Comparison of ENCODE assay signal across 31 cellular contexts in the genomic region with DNA sequence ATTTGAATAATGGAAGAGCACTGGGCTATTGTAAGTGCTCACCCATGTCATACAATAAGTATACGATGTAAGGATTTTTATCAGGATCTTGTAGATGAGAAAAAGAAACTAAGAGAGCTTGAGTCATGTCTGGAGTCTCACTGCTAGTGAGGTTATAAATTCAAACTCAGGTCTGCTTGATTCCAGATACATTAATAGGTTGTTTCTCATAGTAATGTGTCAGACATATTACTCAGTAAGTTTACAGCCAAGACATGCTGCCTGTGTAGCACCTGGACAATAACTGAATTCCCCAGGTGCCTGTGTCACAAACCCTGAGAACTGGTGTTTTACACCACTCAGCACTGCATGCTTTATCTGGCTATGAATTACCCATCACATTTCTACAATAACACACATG.
"Had no signal": no experiment of that assay in that cellular context is flagged by ENCODE, and none has a peak within 500 bp of the region (broad histone marks: within the 10 kb centered on the region; RNA-seq: fewer than 3 reads in every experiment).

No MANE protein-coding gene starts in this region.

- H3K36me3 ChIP-seq: adrenal gland, ascending aorta, gastrocnemius medialis, stomach, thyroid gland, upper lobe of left lung, vagina had no signal

- H3K9me3 ChIP-seq: adrenal gland, ascending aorta, gastrocnemius medialis, psoas muscle, stomach, thyroid gland, upper lobe of left lung, vagina had no signal

- ATAC-seq: gastrocnemius medialis; left colon; naive thymus-derived CD8-positive, alpha-beta T cell; psoas muscle; right cardiac atrium; stimulated activated naive B cell treated with anti-CD40 and anti-IgM and Interleukin-4, amounts not matched to agents 10 μg/mL and 1 μg/mL and 100 μg/mL, for 72 hours had no signal

- H3K27ac ChIP-seq: adrenal gland, ascending aorta, gastrocnemius medialis, hepatocyte, parathyroid adenoma, psoas muscle, stomach, thyroid gland, upper lobe of left lung, vagina, VCaP had no signal

- H3K36me3 Mint-ChIP-seq: activated naive CD8-positive, alpha-beta T cell treated with anti-CD3 and anti-CD28 coated beads for 36 hours; brain; naive thymus-derived CD8-positive, alpha-beta T cell; stimulated activated naive B cell treated with anti-CD40 and anti-IgM and Interleukin-4, amounts not matched to agents 10 μg/mL and 1 μg/mL and 100 μg/mL, for 72 hours had no signal

- H3K4me1 ChIP-seq: adrenal gland, ascending aorta, gastrocnemius medialis, parathyroid adenoma, psoas muscle, stomach, thyroid gland, upper lobe of left lung, vagina had no signal

- H3K27me3 ChIP-seq: adrenal gland, ascending aorta, gastrocnemius medialis, hepatocyte, stomach, thyroid gland, upper lobe of left lung, vagina had no signal

- H3K4me1 Mint-ChIP-seq: activated naive CD8-positive, alpha-beta T cell treated with anti-CD3 and anti-CD28 coated beads for 36 hours; brain; endodermal cell; naive thymus-derived CD8-positive, alpha-beta T cell; neural crest cell; stimulated activated naive B cell treated with anti-CD40 and anti-IgM and Interleukin-4, amounts not matched to agents 10 μg/mL and 1 μg/mL and 100 μg/mL, for 72 hours had no signal

- H3K27me3 Mint-ChIP-seq: activated naive CD8-positive, alpha-beta T cell treated with anti-CD3 and anti-CD28 coated beads for 36 hours; naive thymus-derived CD8-positive, alpha-beta T cell; stimulated activated naive B cell treated with anti-CD40 and anti-IgM and Interleukin-4, amounts not matched to agents 10 μg/mL and 1 μg/mL and 100 μg/mL, for 72 hours had no signal

- H3K4me3 Mint-ChIP-seq: activated naive CD4-positive, alpha-beta T cell treated with anti-CD3 and anti-CD28 coated beads for 36 hours; activated naive CD8-positive, alpha-beta T cell treated with anti-CD3 and anti-CD28 coated beads for 36 hours; brain; endodermal cell; naive thymus-derived CD8-positive, alpha-beta T cell; neural crest cell; stimulated activated naive B cell treated with anti-CD40 and anti-IgM and Interleukin-4, amounts not matched to agents 10 μg/mL and 1 μg/mL and 100 μg/mL, for 72 hours had no signal

- H3K9me3 Mint-ChIP-seq: endodermal cell had no signal

- H3K4me3 ChIP-seq: adrenal gland, ascending aorta, gastrocnemius medialis, hepatocyte, psoas muscle, stomach, thyroid gland, upper lobe of left lung, vagina had no signal

- DNase-seq: activated CD4-positive, alpha-beta T cell treated with anti-CD3 and anti-CD28 coated beads for 4 hours; activated CD4-positive, alpha-beta T cell treated with anti-CD3 and anti-CD28 coated beads, Interleukin-2, amount 50 U/mL, for 48 hours; activated CD8-positive, alpha-beta memory T cell treated with anti-CD3 and anti-CD28 coated beads for 24 hours; activated effector memory CD4-positive, alpha-beta T cell treated with Interleukin-2 at 50 U/mL for 16 hours; activated naive CD4-positive, alpha-beta T cell treated with anti-CD3 and anti-CD28 coated beads for 36 hours; activated naive CD8-positive, alpha-beta T cell treated with anti-CD3 and anti-CD28 coated beads for 36 hours; adrenal gland; caudate nucleus; cortex of kidney; endodermal cell; gastrocnemius medialis; glutamatergic neuron; left colon; midbrain; naive thymus-derived CD8-positive, alpha-beta T cell; nucleus accumbens; psoas muscle; right cardiac atrium; stimulated activated CD4-positive, alpha-beta T cell treated with anti-CD3 and anti-CD28 coated beads, Interleukin-15, amount 100 ng/mL, for 24 hours; stimulated activated CD4-positive, alpha-beta T cell treated with anti-CD3 and anti-CD28 coated beads, Interleukin-2, amount 100 ng/mL, for 24 hours; stimulated activated naive B cell treated with anti-CD40 and anti-IgM and Interleukin-4, amounts not matched to agents 10 μg/mL and 1 μg/mL and 100 μg/mL, for 72 hours; stomach; thyroid gland; upper lobe of left lung had no signal

- H3K27ac Mint-ChIP-seq: activated naive CD4-positive, alpha-beta T cell treated with anti-CD3 and anti-CD28 coated beads for 36 hours; activated naive CD8-positive, alpha-beta T cell treated with anti-CD3 and anti-CD28 coated beads for 36 hours; brain; endodermal cell; naive thymus-derived CD8-positive, alpha-beta T cell; stimulated activated naive B cell treated with anti-CD40 and anti-IgM and Interleukin-4, amounts not matched to agents 10 μg/mL and 1 μg/mL and 100 μg/mL, for 72 hours had no signal
